Comparison of ENCODE assay signal across 24 cellular contexts in genomic region chr2:174949988-174950687, GRCh38.
"Had no signal": no experiment of that assay in that cellular context is flagged by ENCODE, and none has a peak within 500 bp of the region (broad histone marks: within the 10 kb centered on the region; RNA-seq: fewer than 3 reads in every experiment).

No MANE protein-coding gene starts in this region.

- H3K4me1 Mint-ChIP-seq: naive B cell had no signal

- H3K27ac ChIP-seq: esophagus squamous epithelium, gastroesophageal sphincter, psoas muscle, spleen, stomach, thoracic aorta, transverse colon had no signal

- H3K9me3 ChIP-seq: esophagus squamous epithelium, gastroesophageal sphincter, psoas muscle, spleen, stomach, thoracic aorta, transverse colon had no signal

- H3K4me1 ChIP-seq: esophagus squamous epithelium, gastroesophageal sphincter, psoas muscle, spleen, transverse colon had no signal

- H3K36me3 ChIP-seq: esophagus squamous epithelium, gastroesophageal sphincter, spleen, stomach, thoracic aorta, transverse colon had no signal

- DNase-seq: effector memory CD8-positive, alpha-beta T cell; esophagus squamous epithelium; foreskin fibroblast; glutamatergic neuron; islet precursor cell; mammary epithelial cell; naive B cell; psoas muscle; retina; spleen; stimulated activated CD4-positive, alpha-beta T cell treated with anti-CD3 and anti-CD28 coated beads, Interleukin-15, amount 100 ng/mL, for 24 hours; stimulated activated CD4-positive, alpha-beta T cell treated with anti-CD3 and anti-CD28 coated beads, Interleukin-1b, Interleukin-23, amount 100 ng/mL, for 48 hours; stimulated activated CD4-positive, alpha-beta T cell treated with anti-CD3 and anti-CD28 coated beads, Interleukin-4, amount 100 ng/mL, for 4 hours; stimulated activated naive CD4-positive, alpha-beta T cell; stomach; substantia nigra; transverse colon had no signal

- H3K27ac Mint-ChIP-seq: dendritic cell treated with granulocyte-macrophage colony-stimulating factor and Interleukin-4, amounts not matched to agents 40 ng/mL and 50 ng/mL, for 4 days; effector memory CD8-positive, alpha-beta T cell; naive B cell; nephron had no signal

- ATAC-seq: effector memory CD8-positive, alpha-beta T cell; gastroesophageal sphincter; left lobe of liver; psoas muscle; sciatic nerve had no signal

- H3K36me3 Mint-ChIP-seq: naive B cell had no signal

- FAIRE-seq: urothelium cell line had no signal

- H3K4me3 Mint-ChIP-seq: dendritic cell treated with granulocyte-macrophage colony-stimulating factor and Interleukin-4, amounts not matched to agents 40 ng/mL and 50 ng/mL, for 4 days; effector memory CD8-positive, alpha-beta T cell; naive B cell; nephron had no signal

- H3K9me3 Mint-ChIP-seq: dendritic cell treated with granulocyte-macrophage colony-stimulating factor and Interleukin-4, amounts not matched to agents 40 ng/mL and 50 ng/mL, for 4 days; effector memory CD8-positive, alpha-beta T cell; naive B cell had no signal

- H3K27me3 ChIP-seq: esophagus squamous epithelium, gastroesophageal sphincter, spleen, stomach, transverse colon had no signal

- H3K4me3 ChIP-seq: esophagus squamous epithelium, gastroesophageal sphincter, psoas muscle, spleen, stomach, thoracic aorta, transverse colon had no signal
